Comparison of ENCODE assay signal across 9 cellular contexts in the genomic region with DNA sequence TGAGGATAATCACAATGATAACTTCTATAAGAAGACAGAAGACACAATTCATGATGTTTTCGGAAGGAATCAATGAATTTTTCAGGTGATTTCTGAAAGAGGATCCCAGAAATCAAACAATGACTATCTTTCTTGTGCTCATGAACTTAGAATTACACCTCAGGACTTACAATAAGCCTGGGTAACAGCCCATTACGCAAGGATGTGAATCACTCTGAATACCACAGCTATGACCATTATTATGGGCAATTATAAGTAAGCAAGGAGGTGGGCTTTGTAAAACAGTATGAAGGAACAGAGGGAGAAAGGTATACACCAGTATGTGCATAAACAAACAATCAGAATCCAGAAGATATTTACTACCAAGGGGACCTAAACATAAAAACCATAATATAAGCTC. TPM values are rescaled to one million over a fixed set of nuclear protein-coding genes. Genes with fewer than 3 reads are reported as not detected.
DNase-seq lines count a peak whose midpoint lies in the region; ATAC-seq and TF ChIP-seq lines count a peak whose summit lies in the region.
"Had no signal": no experiment of that assay in that cellular context is flagged by ENCODE, and none has a peak within 500 bp of the region (broad histone marks: within the 10 kb centered on the region; RNA-seq: fewer than 3 reads in every experiment).

No MANE protein-coding gene starts in this region.

- no peaks in the 10 kb centered on the region for H3K27me3 ChIP-seq in MG63
- no peaks in the 10 kb centered on the region for H3K27me3 ChIP-seq in Karpas-422 (ENCODE audit: low read length)

- no peak for TF ChIP-seq CTCF in AG10803 (conservative IDR thresholded peaks at IDR 0.05; ENCODE audit: low read length)

- no peak overlapping the region for H3K4me2 ChIP-seq in Karpas-422 (ENCODE audit: low read depth, low read length, poor library complexity, severe bottlenecking)

- H3K27ac ChIP-seq in Karpas-422 (ENCODE audit: low read length), result no peak overlapping the region

- H3K79me2 ChIP-seq in Karpas-422 (ENCODE audit: low read length), result no peaks in the 10 kb centered on the region

- no peak overlapping the region for H3K9ac ChIP-seq in Karpas-422 (ENCODE audit: low read length)

- H3K4me3 ChIP-seq in AG10803 (ENCODE audit: low read length), result no peak overlapping the region
- H3K4me3 ChIP-seq in MG63, result no peak overlapping the region
- H3K4me3 ChIP-seq in Karpas-422 (ENCODE audit: low read length), result no peak overlapping the region

- H2AFZ ChIP-seq in Karpas-422 (ENCODE audit: low read length), result no peak overlapping the region

- no peak for ATAC-seq in GM21515 (IDR thresholded peaks at IDR 0.05; ENCODE audit: unreplicated experiment)
- ATAC-seq in GM19035 (IDR thresholded peaks at IDR 0.05; ENCODE audit: unreplicated experiment), result no peak

- no peaks in the 10 kb centered on the region for H3K36me3 ChIP-seq in MG63
- H3K36me3 ChIP-seq in Karpas-422 (ENCODE audit: insufficient read depth, low read length), result no peaks in the 10 kb centered on the region

- H3K4me1 ChIP-seq in Karpas-422 (ENCODE audit: low read length), result peaks cover 3% of the 10 kb centered on the region; the same call in 1 of the 2 replicates

- H4K20me1 ChIP-seq in Karpas-422 (ENCODE audit: insufficient read depth, low read depth, low read length), result no peaks in the 10 kb centered on the region

- no peaks in the 10 kb centered on the region for H3K9me3 ChIP-seq in MG63
- H3K9me3 ChIP-seq in Karpas-422 (ENCODE audit: low read length), result no peaks in the 10 kb centered on the region

- DNase-seq in AG10803 (ENCODE audit: low read depth) (peak; percentile 86), MG63 (peak; percentile 55), brain pericyte (ENCODE audit: low read depth, low spot score) (peak; percentile 41), lung microvascular endothelial cell (ENCODE audit: low read depth in 2 of 2) (peak; percentile 33 to 77), Karpas-422 (no peak), COLO829 (ENCODE audit: low spot score) (no peak)
- DNase-seq: activated B cell treated with CpG ODN at 0.5 μM for 24 hours had no signal

- no peaks in the 10 kb centered on the region for H3K9me2 ChIP-seq in Karpas-422 (replicated peaks; ENCODE audit: insufficient read depth, low read length)

RNA-seq across cellular contexts. Expression of a gene that starts 21.5 kb away (rescaled TPM):
- 435 and 554 TPM in 2 replicates for total RNA-seq in MG63 (2014; rRNA removed; shearing (Covaris generic); ENCODE audit: low replicate concordance)
- total RNA-seq in lung microvascular endothelial cell, result 39.0 and 43.7 TPM in 2 replicates
- 72.2 and 88.7 TPM in 2 replicates for total RNA-seq in Karpas-422 (2014; rRNA removed; shearing (Covaris generic); ENCODE audit: low replicate concordance)

Comparison
In these comparisons a context has a peak if more than half of its experiments do, and no peak if none do; other contexts are left out.
1. DNase-seq: peak in AG10803 (single experiment), MG63 (single experiment), brain pericyte (single experiment) and lung microvascular endothelial cell (2 of 2); none in Karpas-422 (single experiment) and COLO829 (single experiment).